ENCODE assay signal across 21 cellular contexts in the genomic region with DNA sequence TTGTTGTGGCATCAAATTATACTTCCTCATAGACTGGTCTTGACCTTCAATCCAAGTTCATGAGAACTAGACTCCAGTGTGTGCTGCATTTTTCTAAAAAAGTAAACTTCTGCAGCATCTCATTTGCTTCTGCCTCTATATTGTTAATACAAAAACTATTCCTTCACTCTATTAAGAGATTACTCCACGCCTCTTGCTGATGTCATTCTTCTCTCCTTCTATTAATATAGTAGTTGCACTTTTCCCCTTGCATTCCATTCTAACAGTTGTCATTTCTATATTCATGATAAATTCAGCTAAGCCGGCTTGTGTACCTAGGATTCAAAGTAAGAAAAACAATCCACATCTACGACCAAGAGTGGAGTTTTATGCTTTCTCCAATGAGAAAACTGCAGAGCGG.
DNase-seq lines count a peak whose midpoint lies in the region; ATAC-seq, FAIRE-seq and TF ChIP-seq lines count a peak whose summit lies in the region.
"Had no signal": no experiment of that assay in that cellular context is flagged by ENCODE, and none has a peak within 500 bp of the region (broad histone marks: within the 10 kb centered on the region; RNA-seq: fewer than 3 reads in every experiment).

No MANE protein-coding gene starts in this region.

- no peaks in the 10 kb centered on the region for H3K79me2 ChIP-seq in astrocyte (ENCODE audit: insufficient read depth, low read length)

- no peak overlapping the region for H3K4me2 ChIP-seq in astrocyte (ENCODE audit: low read length)

- H3K27ac Mint-ChIP-seq in astrocyte (ENCODE audit: unreplicated experiment): no peak overlapping the region
- H3K27ac Mint-ChIP-seq: CD4-positive, CD25-positive, alpha-beta regulatory T cell; CD8-positive, alpha-beta memory T cell had no signal

- no peak overlapping the region for H3K4me3 ChIP-seq in astrocyte (ENCODE audit: insufficient read depth, low read depth, low read length)
- no peak overlapping the region for H3K4me3 ChIP-seq in retinal pigment epithelial cell (ENCODE audit: low read length)
- no peak overlapping the region for H3K4me3 ChIP-seq in Peyer's patch
- H3K4me3 ChIP-seq: HAP-1 had no signal

- H3K9me3 ChIP-seq in astrocyte (ENCODE audit: insufficient read depth, low read depth, low read length): no peaks in the 10 kb centered on the region
- H3K9me3 ChIP-seq in Peyer's patch: no peaks in the 10 kb centered on the region
- H3K9me3 ChIP-seq: HAP-1 had no signal

- no peaks in the 10 kb centered on the region for H3K27me3 Mint-ChIP-seq in astrocyte (ENCODE audit: low read depth, unreplicated experiment)
- H3K27me3 Mint-ChIP-seq: CD4-positive, CD25-positive, alpha-beta regulatory T cell; CD8-positive, alpha-beta memory T cell had no signal

- no peak overlapping the region for H3K4me3 Mint-ChIP-seq in astrocyte (ENCODE audit: unreplicated experiment)
- H3K4me3 Mint-ChIP-seq: CD4-positive, CD25-positive, alpha-beta regulatory T cell; CD8-positive, alpha-beta memory T cell had no signal

- H3K27me3 ChIP-seq in astrocyte (ENCODE audit: insufficient read depth, low read length): no peaks in the 10 kb centered on the region
- no peaks in the 10 kb centered on the region for H3K27me3 ChIP-seq in Peyer's patch
- H3K27me3 ChIP-seq: BE2C had no signal

- no peak overlapping the region for H2AFZ ChIP-seq in astrocyte (ENCODE audit: low read depth, low read length)

- H3K36me3 Mint-ChIP-seq in astrocyte (ENCODE audit: low read depth, unreplicated experiment): no peaks in the 10 kb centered on the region
- H3K36me3 Mint-ChIP-seq: CD4-positive, CD25-positive, alpha-beta regulatory T cell; CD8-positive, alpha-beta memory T cell had no signal

- no peak for ATAC-seq in HG03565 (IDR thresholded peaks at IDR 0.05; ENCODE audit: unreplicated experiment)

- H3K36me3 ChIP-seq in astrocyte (ENCODE audit: insufficient read depth, low read length) (no peaks in the 10 kb centered on the region), Peyer's patch (no peaks in the 10 kb centered on the region)
- H3K36me3 ChIP-seq: BE2C, HAP-1 had no signal

- no peak for FAIRE-seq in astrocyte (lab: Jason Lieb, UNC)
- FAIRE-seq: A204.1, D721Med, G401.6, GM12891, GM19239, H1, HTR-8/SVneo had no signal

- no peaks in the 10 kb centered on the region for H3K4me1 ChIP-seq in astrocyte (ENCODE audit: insufficient read depth, low read length)
- no peaks in the 10 kb centered on the region for H3K4me1 ChIP-seq in Peyer's patch
- H3K4me1 ChIP-seq: BE2C had no signal

- TF ChIP-seq CTCF in astrocyte (IDR thresholded peaks at IDR 0.05; ENCODE audit: insufficient read depth, low read depth, low read length): no peak
- no peak for TF ChIP-seq CTCF in retinal pigment epithelial cell (conservative IDR thresholded peaks at IDR 0.05; ENCODE audit: low read depth, low read length)
- TF ChIP-seq CTCF in Peyer's patch (IDR thresholded peaks at IDR 0.05): no peak

- DNase-seq in astrocyte (ENCODE audit: low read depth) (peak; percentile 2), kidney tubule cell (ENCODE audit: low spot score) (peak; percentile 50), retinal pigment epithelial cell (ENCODE audit: low read depth) (peak; percentile 48), Peyer's patch (no peak), SW 1271 (lab: John Stamatoyannopoulos, UW) (no peak)
- DNase-seq: ACHN; BE2C; C1 segment of cervical spinal cord; CD4-positive, CD25-positive, alpha-beta regulatory T cell; CD8-positive, alpha-beta memory T cell; COR-L47; IMR-90 had no signal

- no peak overlapping the region for H3K9ac ChIP-seq in astrocyte (ENCODE audit: low read length)

- H4K20me1 ChIP-seq in astrocyte (ENCODE audit: insufficient read depth, low read length): no peaks in the 10 kb centered on the region

- no peak for TF ChIP-seq POLR2A in Peyer's patch (IDR thresholded peaks at IDR 0.05)

- H3K27ac ChIP-seq in astrocyte (ENCODE audit: low read depth, low read length) (no peak overlapping the region), Peyer's patch (no peak overlapping the region)

- no peaks in the 10 kb centered on the region for H3K9me3 Mint-ChIP-seq in astrocyte (ENCODE audit: unreplicated experiment)

- H3K4me1 Mint-ChIP-seq in astrocyte (ENCODE audit: low read depth, unreplicated experiment): no peaks in the 10 kb centered on the region
- H3K4me1 Mint-ChIP-seq: CD4-positive, CD25-positive, alpha-beta regulatory T cell; CD8-positive, alpha-beta memory T cell had no signal

Comparison
In these comparisons a context has a peak if more than half of its experiments do, and no peak if none do; other contexts are left out.
1. DNase-seq: peak in astrocyte (single experiment), kidney tubule cell (single experiment) and retinal pigment epithelial cell (single experiment); none in Peyer's patch (0 of 3) and SW 1271 (0 of 2).